In the genomic region with DNA sequence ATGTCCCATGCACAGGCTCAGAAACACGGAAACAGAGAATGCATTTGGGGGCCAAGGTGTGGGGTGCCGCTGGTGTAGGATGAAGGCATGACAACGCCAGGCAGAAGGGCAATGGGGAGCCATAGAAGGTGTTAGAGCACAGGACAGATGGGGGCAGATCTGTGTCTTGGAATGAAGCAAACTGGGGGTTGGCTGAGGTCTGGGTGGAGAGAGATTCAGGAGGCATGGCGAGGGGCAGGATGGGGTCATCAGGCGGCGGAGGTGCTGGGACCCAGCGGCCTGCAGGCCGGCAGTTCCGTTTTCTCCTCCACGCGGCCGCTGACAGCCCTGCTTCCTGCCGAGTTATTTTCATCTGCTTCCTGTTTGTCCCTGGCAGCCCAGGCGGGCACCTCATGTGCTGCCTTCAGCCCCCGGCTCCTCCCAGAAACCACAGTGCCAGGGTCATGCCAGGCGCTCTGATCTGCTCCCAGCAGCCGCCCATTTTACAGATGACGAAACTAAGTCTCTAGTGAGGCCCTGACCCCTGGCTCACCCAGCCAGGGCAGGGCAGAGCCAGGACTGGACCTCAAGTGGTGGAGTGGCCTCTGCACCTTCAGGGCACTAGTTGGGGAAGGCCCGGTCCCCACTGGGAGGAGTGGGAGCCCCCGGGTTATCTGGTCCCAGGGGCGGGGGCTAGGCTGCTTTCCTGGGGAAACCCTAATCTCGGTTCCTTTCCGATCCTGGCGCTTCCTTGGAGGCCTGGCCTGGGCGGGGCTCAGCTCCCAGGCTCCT, we compare ENCODE assay signal across 1 cellular context.
TF ChIP-seq lines count a peak whose summit lies in the region.

No MANE protein-coding gene starts in this region.

TF ChIP-seq in SK-N-SH, 30 proteins besides CTCF, POLR2A, EP300 and RAD21 (continued from another document):
- TF ChIP-seq NFIC (IDR thresholded peaks at IDR 0.05; ENCODE audit: borderline replicate concordance) (no peak), EZH2phosphoT487 (IDR thresholded peaks at IDR 0.05; ENCODE audit: borderline replicate concordance, low read depth) (no peak), FOXJ3 (CRISPR knock-in tag; IDR thresholded peaks at IDR 0.05) (no peak), NRF1 (IDR thresholded peaks at IDR 0.05; ENCODE audit: low read depth, low read length) (no peak), SMC3 (IDR thresholded peaks at IDR 0.05; ENCODE audit: low read depth, low read length) (no peak), TAF1 (IDR thresholded peaks at IDR 0.05; ENCODE audit: borderline replicate concordance, low read depth, low read length) (no peak), FOSL2 (IDR thresholded peaks at IDR 0.05; ENCODE audit: borderline replicate concordance, low read depth) (no peak)
- TF ChIP-seq, protein P1, sequence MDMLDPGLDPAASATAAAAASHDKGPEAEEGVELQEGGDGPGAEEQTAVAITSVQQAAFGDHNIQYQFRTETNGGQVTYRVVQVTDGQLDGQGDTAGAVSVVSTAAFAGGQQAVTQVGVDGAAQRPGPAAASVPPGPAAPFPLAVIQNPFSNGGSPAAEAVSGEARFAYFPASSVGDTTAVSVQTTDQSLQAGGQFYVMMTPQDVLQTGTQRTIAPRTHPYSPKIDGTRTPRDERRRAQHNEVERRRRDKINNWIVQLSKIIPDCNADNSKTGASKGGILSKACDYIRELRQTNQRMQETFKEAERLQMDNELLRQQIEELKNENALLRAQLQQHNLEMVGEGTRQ (IDR thresholded peaks at IDR 0.05; ENCODE audit: borderline replicate concordance, low read depth, low read length), result no peak
- TF ChIP-seq, protein P2, sequence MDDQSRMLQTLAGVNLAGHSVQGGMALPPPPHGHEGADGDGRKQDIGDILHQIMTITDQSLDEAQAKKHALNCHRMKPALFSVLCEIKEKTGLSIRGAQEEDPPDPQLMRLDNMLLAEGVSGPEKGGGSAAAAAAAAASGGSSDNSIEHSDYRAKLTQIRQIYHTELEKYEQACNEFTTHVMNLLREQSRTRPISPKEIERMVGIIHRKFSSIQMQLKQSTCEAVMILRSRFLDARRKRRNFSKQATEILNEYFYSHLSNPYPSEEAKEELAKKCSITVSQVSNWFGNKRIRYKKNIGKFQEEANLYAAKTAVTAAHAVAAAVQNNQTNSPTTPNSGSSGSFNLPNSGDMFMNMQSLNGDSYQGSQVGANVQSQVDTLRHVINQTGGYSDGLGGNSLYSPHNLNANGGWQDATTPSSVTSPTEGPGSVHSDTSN (IDR thresholded peaks at IDR 0.05), result no peak
TF ChIP-seq in SK-N-SH: peak in this region for 0.
